ENCODE assay signal across 1 cellular context in the genomic region with DNA sequence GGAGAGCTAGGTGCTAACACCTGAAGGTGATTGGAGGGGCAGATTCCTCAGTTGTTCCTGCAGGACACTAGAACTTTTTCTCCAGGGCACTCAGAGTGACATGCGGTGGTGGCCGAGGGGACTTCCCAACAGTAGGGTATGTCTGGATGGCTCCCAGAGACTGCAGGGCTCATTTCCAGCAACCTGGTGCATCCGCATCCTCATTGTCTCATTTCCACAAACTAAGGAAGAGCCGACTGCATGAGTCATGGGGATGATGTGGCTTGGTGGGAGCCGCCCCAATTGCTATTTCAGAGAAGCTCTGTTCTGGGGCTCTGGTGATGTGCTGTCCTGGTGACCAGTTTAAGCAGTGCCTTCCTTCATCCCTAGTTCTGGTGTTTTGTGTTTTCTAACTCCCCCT.
TF ChIP-seq lines count a peak whose summit lies in the region.

No MANE protein-coding gene starts in this region.

TF ChIP-seq in HepG2, 621 proteins besides CTCF, POLR2A, EP300 and RAD21:
- TF ChIP-seq GATA4 (IDR thresholded peaks at IDR 0.05; ENCODE audit: borderline replicate concordance, low read depth) = no peak
- TF ChIP-seq FOSL2 (CRISPR knock-in tag; IDR thresholded peaks at IDR 0.05) = peak; percentile 67
- 0 out of 2 replicates have a peak, but pooled peaks have one; percentile 13 for TF ChIP-seq SOX5 (CRISPR knock-in tag; IDR thresholded peaks at IDR 0.05; ENCODE audit: borderline replicate concordance)
